8 cellular contexts compared by ENCODE assay signal in the genomic region with DNA sequence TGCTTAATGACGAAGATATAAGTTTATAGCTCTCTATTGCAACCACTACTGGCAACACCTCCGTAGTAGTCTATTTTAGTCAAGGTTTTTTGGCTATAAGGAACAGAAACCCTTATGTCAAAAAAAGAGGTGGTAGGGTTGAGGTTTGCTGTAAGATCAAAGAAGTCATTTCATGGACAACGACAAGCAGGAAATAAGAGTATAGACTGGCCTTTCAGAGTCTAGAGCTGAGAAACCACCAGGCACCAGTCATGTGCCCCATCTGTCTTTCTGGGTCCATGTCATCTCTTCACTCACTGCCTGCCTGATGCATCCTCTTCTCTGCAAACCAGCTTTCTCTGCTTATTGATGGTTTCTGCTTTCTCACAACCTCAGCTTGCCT. TPM values are rescaled to one million over a fixed set of nuclear protein-coding genes. Genes with fewer than 3 reads are reported as not detected.
DNase-seq lines count a peak whose midpoint lies in the region; ATAC-seq and TF ChIP-seq lines count a peak whose summit lies in the region.

No MANE protein-coding gene starts in this region.

- 75 to 79% (median 77%) methylated on average over 3 of the region's 3 CpGs for WGBS in adrenal gland, 4 donors

- ATAC-seq in GM19463 (IDR thresholded peaks at IDR 0.05; ENCODE audit: unreplicated experiment), result peak; percentile 92
- peak; percentile 91 for ATAC-seq in HG03378 (IDR thresholded peaks at IDR 0.05; ENCODE audit: unreplicated experiment)

- H3K4me1 Mint-ChIP-seq in activated naive CD8-positive, alpha-beta T cell (ENCODE audit: low read depth), result peaks cover 54% of the 10 kb centered on the region

- H3K36me3 Mint-ChIP-seq in activated naive CD8-positive, alpha-beta T cell, result peaks cover 12% of the 10 kb centered on the region

- no peak overlapping the region for H3K4me3 Mint-ChIP-seq in activated naive CD8-positive, alpha-beta T cell

- peaks cover 0 to 14% of the 10 kb centered on the region in 2 donors for H3K4me1 ChIP-seq in adrenal gland (replicated peaks in 1 of 2)

- intact Hi-C loops in adrenal gland (cut with DNase I), result no loop called here

- H3K4me3 ChIP-seq in adrenal gland, result no peak overlapping the region

- CTCF ChIA-PET in GM10248 (lab: Yijun Ruan, JAX), result interaction anchor here (0.7 to 2.2 kb wide), 12 partner anchors 8 to 141 kb away, joined by 3 to 7 read pairs (median 3); no protein-coding TSS in a partner anchor

- no peaks in the 10 kb centered on the region for H3K27me3 Mint-ChIP-seq in activated naive CD8-positive, alpha-beta T cell

- POLR2A ChIA-PET in GM10248 (lab: Yijun Ruan, JAX), result no interaction called here

- H3K9me3 Mint-ChIP-seq in activated naive CD8-positive, alpha-beta T cell (ENCODE audit: low read depth), result peaks cover 8% of the 10 kb centered on the region

- peak; percentile 57 for DNase-seq in GM10248 (ENCODE audit: extremely low spot score)
- no peak for DNase-seq in ureter (ENCODE audit: low spot score)
- DNase-seq in NCI-H1092 (lab: John Stamatoyannopoulos, UW), result no peak
- DNase-seq in adrenal gland, result no peak
- no peak for DNase-seq in cerebellum (ENCODE audit: low spot score)

- TF ChIP-seq POLR2A in adrenal gland (IDR thresholded peaks at IDR 0.05), result no peak

- H3K9me3 ChIP-seq in adrenal gland (replicated peaks in 1 of 3), result no peaks in the 10 kb centered on the region

- no peaks in the 10 kb centered on the region for H3K27me3 ChIP-seq in adrenal gland

- no peak overlapping the region for H3K27ac ChIP-seq in adrenal gland

- no peak for TF ChIP-seq CTCF in GM10248 (IDR thresholded peaks at IDR 0.05; ENCODE audit: control extremely low read depth, extremely low read depth, low read depth, missing control alignments)
- TF ChIP-seq CTCF in adrenal gland (IDR thresholded peaks at IDR 0.05), result no peak

- H3K27ac Mint-ChIP-seq in activated naive CD8-positive, alpha-beta T cell, result peak overlapping the region; percentile 93

- H3K36me3 ChIP-seq in adrenal gland (replicated peaks in 1 of 2), result no peaks in the 10 kb centered on the region

RNA-seq across cellular contexts. Expression of a gene that starts 42.7 kb away (rescaled TPM):
- total RNA-seq in ureter (154 TPM), adrenal gland (100 to 1,000 TPM; 102 to 709 (median 441) TPM), cerebellum (58.4 TPM)
- polyA plus RNA-seq in adrenal gland, result 10 to 100 TPM; 33.9 to 62.7 (median 36.6) TPM
